ENCODE assay signal across 17 cellular contexts in genomic region chr2:172227719-172228118, GRCh38.
"Had no signal": no experiment of that assay in that cellular context is flagged by ENCODE, and none has a peak within 500 bp of the region (broad histone marks: within the 10 kb centered on the region; RNA-seq: fewer than 3 reads in every experiment).

No MANE protein-coding gene starts in this region.

- H3K4me1 ChIP-seq: lower lobe of right lung had no signal

- H3K36me3 ChIP-seq: adrenal gland, lower lobe of right lung, ovary, tibial artery had no signal

- ATAC-seq: activated T-cell treated with anti-CD3 and anti-CD28 coated beads, Interleukin-2, amount 50 U/mL, for 4 hours; left colon; lower lobe of right lung; stimulated activated effector memory CD8-positive, alpha-beta T cell treated with anti-CD3 and anti-CD28 coated beads, Interleukin-12 subunit alpha, Interleukin-12 subunit beta, amount 100 ng/mL, for 72 hours; T-helper 17 cell; WTC11 had no signal

- H3K27ac ChIP-seq: adrenal gland, lower lobe of right lung, tibial artery had no signal

- H3K4me3 ChIP-seq: adrenal gland, lower lobe of right lung, ovary, tibial artery had no signal

- H3K27me3 Mint-ChIP-seq: activated naive CD4-positive, alpha-beta T cell treated with anti-CD3 and anti-CD28 coated beads, Interleukin-2, amount 50 U/mL, for 24 hours; T-helper 17 cell had no signal

- DNase-seq: activated CD4-positive, alpha-beta memory T cell treated with anti-CD3 and anti-CD28 coated beads, Interleukin-2, amount 10 ng/mL, durations not matched to agents 7 days and 5 days; activated CD4-positive, alpha-beta T cell treated with anti-CD3 and anti-CD28 coated beads for 4 hours; activated effector memory CD4-positive, alpha-beta T cell treated with Interleukin-2 at 50 U/mL for 16 hours; activated T-cell treated with anti-CD3 and anti-CD28 coated beads, Interleukin-2, amount 50 U/mL, for 4 hours; adrenal gland; caudate nucleus; foreskin fibroblast; left colon; lower lobe of right lung; stimulated activated CD4-positive, alpha-beta T cell treated with anti-CD3 and anti-CD28 coated beads, Interleukin-12 subunit alpha, Interleukin-12 subunit beta, amount 100 ng/mL, for 4 hours; stimulated activated CD4-positive, alpha-beta T cell treated with anti-CD3 and anti-CD28 coated beads, Interleukin-2, amount 100 ng/mL, for 24 hours; T-helper 17 cell; tibial artery had no signal

- H3K27ac Mint-ChIP-seq: activated CD4-positive, alpha-beta memory T cell treated with anti-CD3 and anti-CD28 coated beads, Interleukin-2, amount 10 ng/mL, durations not matched to agents 7 days and 5 days; activated naive CD4-positive, alpha-beta T cell treated with anti-CD3 and anti-CD28 coated beads, Interleukin-2, amount 50 U/mL, for 24 hours; stimulated activated effector memory CD8-positive, alpha-beta T cell treated with anti-CD3 and anti-CD28 coated beads, Interleukin-12 subunit alpha, Interleukin-12 subunit beta, amount 100 ng/mL, for 72 hours; T-helper 17 cell; WTC11 had no signal

- H3K9me3 Mint-ChIP-seq: activated CD4-positive, alpha-beta memory T cell treated with anti-CD3 and anti-CD28 coated beads, Interleukin-2, amount 10 ng/mL, durations not matched to agents 7 days and 5 days; activated naive CD4-positive, alpha-beta T cell treated with anti-CD3 and anti-CD28 coated beads, Interleukin-2, amount 50 U/mL, for 24 hours; activated T-cell treated with anti-CD3 and anti-CD28 coated beads, Interleukin-2, amount 50 U/mL, for 4 hours; stimulated activated effector memory CD8-positive, alpha-beta T cell treated with anti-CD3 and anti-CD28 coated beads, Interleukin-12 subunit alpha, Interleukin-12 subunit beta, amount 100 ng/mL, for 72 hours; WTC11 had no signal

- H3K4me3 Mint-ChIP-seq: activated CD4-positive, alpha-beta memory T cell treated with anti-CD3 and anti-CD28 coated beads, Interleukin-2, amount 10 ng/mL, durations not matched to agents 7 days and 5 days; activated naive CD4-positive, alpha-beta T cell treated with anti-CD3 and anti-CD28 coated beads, Interleukin-2, amount 50 U/mL, for 24 hours; activated T-cell treated with anti-CD3 and anti-CD28 coated beads, Interleukin-2, amount 50 U/mL, for 4 hours; stimulated activated effector memory CD8-positive, alpha-beta T cell treated with anti-CD3 and anti-CD28 coated beads, Interleukin-12 subunit alpha, Interleukin-12 subunit beta, amount 100 ng/mL, for 72 hours; T-helper 17 cell; WTC11 had no signal

- H3K9me3 ChIP-seq: adrenal gland, lower lobe of right lung, ovary, tibial artery had no signal

- H3K36me3 Mint-ChIP-seq: stimulated activated effector memory CD8-positive, alpha-beta T cell treated with anti-CD3 and anti-CD28 coated beads, Interleukin-12 subunit alpha, Interleukin-12 subunit beta, amount 100 ng/mL, for 72 hours; WTC11 had no signal

- H3K27me3 ChIP-seq: adrenal gland, ovary had no signal
